In genomic region chr6:129195666-129196065, GRCh38 we compare ENCODE assay signal across 19 cellular contexts.
DNase-seq lines count a peak whose midpoint lies in the region; FAIRE-seq and TF ChIP-seq lines count a peak whose summit lies in the region.
"Had no signal": no experiment of that assay in that cellular context is flagged by ENCODE, and none has a peak within 500 bp of the region (broad histone marks: within the 10 kb centered on the region; RNA-seq: fewer than 3 reads in every experiment).

No MANE protein-coding gene starts in this region.

- no peak for TF ChIP-seq POLR2A in GM12891 (IDR thresholded peaks at IDR 0.05; ENCODE audit: low read depth, low read length)

- H3K27me3 ChIP-seq in brain microvascular endothelial cell (replicated peaks) (no peaks in the 10 kb centered on the region), layer of hippocampus (ENCODE audit: control insufficient read depth, insufficient read depth, low read length) (no peaks in the 10 kb centered on the region)
- H3K27me3 ChIP-seq: BLaER1, body of pancreas had no signal

- peak; percentile 16 for TF ChIP-seq CTCF in brain microvascular endothelial cell (IDR thresholded peaks at IDR 0.05; ENCODE audit: low read depth, low read length, missing control alignments)

- H3K4me3 ChIP-seq in brain microvascular endothelial cell (ENCODE audit: low read depth, low read length) = no peak overlapping the region
- H3K4me3 ChIP-seq: BLaER1, body of pancreas had no signal

- in situ Hi-C loops in brain microvascular endothelial cell (cut with HindIII; ENCODE audit: low pct_ligation_motif_present, low sequenced_read_pairs) = no loop called here

- FAIRE-seq in GM12891 (lab: Jason Lieb, UNC) = no peak
- FAIRE-seq: endothelial cell of umbilical vein had no signal

- DNase-seq in NCI-H146 (lab: John Stamatoyannopoulos, UW) (peak; percentile 5), NCI-H146 treated with DMSO at 0.1 percent for 48 hours (lab: John Stamatoyannopoulos, UW; ENCODE audit: unreplicated experiment) (no peak), brain microvascular endothelial cell (no peak), mucosa of gallbladder (ENCODE audit: low spot score) (no peak), NCI-H2196 (lab: John Stamatoyannopoulos, UW; ENCODE audit: unreplicated experiment) (no peak), GM12891 (ENCODE audit: insufficient read length, low spot score) (no peak)
- DNase-seq: activated CD4-positive, alpha-beta T cell treated with anti-CD3 and anti-CD28 coated beads for 48 hours; activated naive CD8-positive, alpha-beta T cell treated with anti-CD3 and anti-CD28 coated beads for 36 hours; body of pancreas; Caco-2; hippocampal formation; NCI-H1105; NCI-H524 treated with DMSO at 0.1 percent for 48 hours; stimulated activated CD4-positive, alpha-beta T cell treated with anti-CD3 and anti-CD28 coated beads, Interleukin-4, amount 100 ng/mL, for 1 hour had no signal

- H3K36me3 ChIP-seq in brain microvascular endothelial cell (replicated peaks) = no peaks in the 10 kb centered on the region
- H3K36me3 ChIP-seq: BLaER1 had no signal

- H3K27ac ChIP-seq in brain microvascular endothelial cell (no peak overlapping the region), layer of hippocampus (ENCODE audit: low read depth, low read length) (peak overlapping the region; percentile 5), temporal lobe (ENCODE audit: low read depth, low read length) (peak overlapping the region; percentile 10)
- H3K27ac ChIP-seq: 22Rv1, BLaER1, body of pancreas had no signal

TF ChIP-seq in GM12891, 5 proteins besides CTCF, POLR2A, EP300 and RAD21:
- TF ChIP-seq POLR2AphosphoS5 (IDR thresholded peaks at IDR 0.05; ENCODE audit: low read depth, low read length) = no peak
- no peak for TF ChIP-seq PAX5 (IDR thresholded peaks at IDR 0.05; ENCODE audit: insufficient read depth, low read length, severe bottlenecking)
- TF ChIP-seq POU2F2 (IDR thresholded peaks at IDR 0.05; ENCODE audit: low read depth, low read length) = no peak
- no peak for TF ChIP-seq TAF1 (IDR thresholded peaks at IDR 0.05; ENCODE audit: low read depth, low read length)
- TF ChIP-seq SPI1 (IDR thresholded peaks at IDR 0.05; ENCODE audit: low read depth, low read length) = no peak
TF ChIP-seq in GM12891: peak in this region for 0.
